In genomic region chr15:92653836-92654524, GRCh38 we compare ENCODE assay signal across 8 cellular contexts. TPM values are rescaled to one million over a fixed set of nuclear protein-coding genes. Genes with fewer than 3 reads are reported as not detected.
A peak's percentile ranks its signal among the peaks of the same experiment; 100 is the strongest.
DNase-seq lines count a peak whose midpoint lies in the region; ATAC-seq and TF ChIP-seq lines count a peak whose summit lies in the region.

No MANE protein-coding gene starts in this region.

- H3K23ac ChIP-seq in mesenchymal stem cell (ENCODE audit: low read length in 2 of 2): peak overlapping the region in 1 of 2 experiments; percentile 67

- DNase-seq in CD8-positive, alpha-beta T cell: no peak
- DNase-seq in LNCaP clone FGC (ENCODE audit: low read depth) (peak; percentile 99), WTC11 (ENCODE audit: low spot score) (no peak), mesenchymal stem cell (peak; percentile 12), GDM1 (lab: John Stamatoyannopoulos, UW) (no peak), activated gamma-delta T cell treated with Interleukin-2 at 50 U/mL for 16 hours (no peak), HUDEP-2 (lab: John Stamatoyannopoulos, UW; ENCODE audit: unreplicated experiment in 76 of 76) (no peak)

- no peak overlapping the region for H2BK5ac ChIP-seq in mesenchymal stem cell (ENCODE audit: low read depth, low read length, poor library complexity, severe bottlenecking)

- no peak overlapping the region for H2BK120ac ChIP-seq in mesenchymal stem cell (ENCODE audit: low read depth, low read length)

- H3K9me3 Mint-ChIP-seq in CD8-positive, alpha-beta T cell: no peaks in the 10 kb centered on the region
- H3K9me3 Mint-ChIP-seq in WTC11: peaks cover 13% of the 10 kb centered on the region

- no peak overlapping the region for H2BK12ac ChIP-seq in mesenchymal stem cell (ENCODE audit: low read length in 2 of 2)

- CTCF ChIA-PET in CD8-positive, alpha-beta T cell (lab: Charles Lee): no interaction called here
- CTCF ChIA-PET in WTC11 (lab: Charles Lee): interaction anchor here (1.0 to 2.0 kb wide), 3 partner anchors 10 to 132 kb away, joined by 4 to 5 read pairs (median 5); no protein-coding TSS in a partner anchor

- H2AFZ ChIP-seq in mesenchymal stem cell (ENCODE audit: low read depth, low read length): no peak overlapping the region

- peaks cover 14% of the 10 kb centered on the region for H3K4me1 Mint-ChIP-seq in CD8-positive, alpha-beta T cell (ENCODE audit: low read depth)
- peaks cover 53% of the 10 kb centered on the region for H3K4me1 Mint-ChIP-seq in WTC11

- ATAC-seq in CD8-positive, alpha-beta T cell: no peak
- ATAC-seq in WTC11 (peak; percentile 12), HG03139 (IDR thresholded peaks at IDR 0.05; ENCODE audit: unreplicated experiment) (no peak)

- no peaks in the 10 kb centered on the region for H3K27me3 ChIP-seq in CD8-positive, alpha-beta T cell (ENCODE audit: insufficient read depth, low read length)
- peaks cover 26 to 30% of the 10 kb centered on the region in 2 experiments for H3K27me3 ChIP-seq in mesenchymal stem cell (ENCODE audit: control insufficient read depth in 1 of 2, insufficient read depth in 1 of 2, low read length in 2 of 2)

- H3K4me1 ChIP-seq in CD8-positive, alpha-beta T cell (ENCODE audit: insufficient read depth, low read length): peaks cover 6% of the 10 kb centered on the region
- peaks cover 9% of the 10 kb centered on the region for H3K4me1 ChIP-seq in mesenchymal stem cell (ENCODE audit: control insufficient read depth, insufficient read depth, low read depth, low read length)

- no peaks in the 10 kb centered on the region for H3K79me1 ChIP-seq in mesenchymal stem cell (replicated peaks; ENCODE audit: low read length, poor library complexity, severe bottlenecking)

- POLR2A ChIA-PET in CD8-positive, alpha-beta T cell (lab: Charles Lee): no interaction called here
- POLR2A ChIA-PET in WTC11 (lab: Charles Lee): interaction anchor here (2.9 kb wide), 1 partner anchor 13 kb away, joined by 9 read pairs; no protein-coding TSS in a partner anchor

- H3K4me3 ChIP-seq in CD8-positive, alpha-beta T cell (ENCODE audit: low read depth, low read length): no peak overlapping the region
- H3K4me3 ChIP-seq in LNCaP clone FGC (ENCODE audit: low read depth, low read length) (peak overlapping the region; percentile 65), mesenchymal stem cell (ENCODE audit: insufficient read depth in 1 of 2, low read depth in 1 of 2, low read length in 2 of 2) (no peak overlapping the region)

- intact Hi-C loops in CD8-positive, alpha-beta T cell (cut with DNase I, micrococcal nuclease): no loop called here

- H2AK5ac ChIP-seq in mesenchymal stem cell (ENCODE audit: low read length, severe bottlenecking): no peak overlapping the region

- no peak overlapping the region for H3K4me2 ChIP-seq in mesenchymal stem cell (ENCODE audit: low read length, poor library complexity, severe bottlenecking)

- no peak overlapping the region for H3K14ac ChIP-seq in mesenchymal stem cell (ENCODE audit: low read length in 2 of 2)

- no peaks in the 10 kb centered on the region for H3K36me3 ChIP-seq in CD8-positive, alpha-beta T cell (ENCODE audit: insufficient read depth, low read length)
- H3K36me3 ChIP-seq in mesenchymal stem cell (ENCODE audit: control insufficient read depth in 1 of 2, insufficient read depth in 2 of 2, low read depth in 1 of 2, low read length in 2 of 2): peaks cover 0 to 4% of the 10 kb centered on the region in 2 experiments

- no peak overlapping the region for H3K27ac Mint-ChIP-seq in CD8-positive, alpha-beta T cell
- no peak overlapping the region for H3K27ac Mint-ChIP-seq in WTC11

- H4K8ac ChIP-seq in mesenchymal stem cell (ENCODE audit: low read length): no peak overlapping the region

- no peaks in the 10 kb centered on the region for H3K9me3 ChIP-seq in CD8-positive, alpha-beta T cell (ENCODE audit: low read length)
- H3K9me3 ChIP-seq in mesenchymal stem cell (ENCODE audit: control insufficient read depth, low read length): no peaks in the 10 kb centered on the region

- H3K4me3 Mint-ChIP-seq in CD8-positive, alpha-beta T cell: peak overlapping the region; percentile 63
- peak overlapping the region; percentile 76 for H3K4me3 Mint-ChIP-seq in WTC11

- no peak overlapping the region for H3K9ac ChIP-seq in mesenchymal stem cell (ENCODE audit: low read length)

- H3K4ac ChIP-seq in mesenchymal stem cell (ENCODE audit: low read depth in 1 of 2, low read length in 2 of 2): no peak overlapping the region

- H3K27ac ChIP-seq in CD8-positive, alpha-beta T cell (ENCODE audit: low read depth, low read length): no peak overlapping the region
- H3K27ac ChIP-seq in mesenchymal stem cell (ENCODE audit: low read length, poor library complexity, severe bottlenecking): no peak overlapping the region

- TF ChIP-seq CTCF in CD8-positive, alpha-beta T cell (IDR thresholded peaks at IDR 0.05): no peak
- TF ChIP-seq CTCF in LNCaP clone FGC (IDR thresholded peaks at IDR 0.05; ENCODE audit: control insufficient read depth, extremely low read depth, insufficient read depth) (peak; percentile 48), WTC11 (IDR thresholded peaks at IDR 0.05) (no peak)

- H3K27me3 Mint-ChIP-seq in CD8-positive, alpha-beta T cell (ENCODE audit: low read depth): peaks cover 40% of the 10 kb centered on the region
- H3K27me3 Mint-ChIP-seq in WTC11 (ENCODE audit: low read depth): peaks cover 24% of the 10 kb centered on the region

- 73% methylated on average over 7 of the region's 7 CpGs for WGBS in mesenchymal stem cell

- no peaks in the 10 kb centered on the region for H3K36me3 Mint-ChIP-seq in CD8-positive, alpha-beta T cell
- peaks cover 22% of the 10 kb centered on the region for H3K36me3 Mint-ChIP-seq in WTC11

- H4K91ac ChIP-seq in mesenchymal stem cell (ENCODE audit: low read length): no peak overlapping the region

- no peak overlapping the region for H3K18ac ChIP-seq in mesenchymal stem cell (ENCODE audit: low read depth in 1 of 2, low read length in 2 of 2)

- no peak overlapping the region for H2BK15ac ChIP-seq in mesenchymal stem cell (ENCODE audit: low read depth, poor library complexity, severe bottlenecking)

TF ChIP-seq in WTC11, 78 proteins besides CTCF, POLR2A, EP300 and RAD21 (continues in another document):
- TF ChIP-seq TP53 (CRISPR knock-in tag; IDR thresholded peaks at IDR 0.05) (no peak), ZNF532 (CRISPR knock-in tag; IDR thresholded peaks at IDR 0.05; ENCODE audit: borderline replicate concordance) (no peak), AFF4 (CRISPR knock-in tag; IDR thresholded peaks at IDR 0.05; ENCODE audit: borderline replicate concordance) (no peak), NR1H2 (CRISPR knock-in tag; IDR thresholded peaks at IDR 0.05) (no peak)

RNA-seq across cellular contexts. Expression of gene FAM174B, which starts 1.6 kb away (rescaled TPM):
- total RNA-seq in CD8-positive, alpha-beta T cell: 1 to 10 TPM; 1.4 to 1.8 TPM
- total RNA-seq in WTC11 (2021): 19.0 to 22.1 TPM (median 21.8 TPM) in 3 replicates
- 3.3 TPM for polyA plus RNA-seq in mesenchymal stem cell (2013, experiment 1 of 2)
- 3.7 TPM for polyA plus RNA-seq in mesenchymal stem cell (2013, experiment 2 of 2)

Comparison
In these comparisons a context has a peak if more than half of its experiments do, and no peak if none do; other contexts are left out.
1. DNase-seq: peak in LNCaP clone FGC (single experiment) and mesenchymal stem cell (single experiment); none in CD8-positive, alpha-beta T cell (0 of 7), WTC11 (single experiment), GDM1 (single experiment), activated gamma-delta T cell treated with Interleukin-2 at 50 U/mL for 16 hours (single experiment) and HUDEP-2 (0 of 76).